ENCODE assay signal across 8 cellular contexts in the genomic region with DNA sequence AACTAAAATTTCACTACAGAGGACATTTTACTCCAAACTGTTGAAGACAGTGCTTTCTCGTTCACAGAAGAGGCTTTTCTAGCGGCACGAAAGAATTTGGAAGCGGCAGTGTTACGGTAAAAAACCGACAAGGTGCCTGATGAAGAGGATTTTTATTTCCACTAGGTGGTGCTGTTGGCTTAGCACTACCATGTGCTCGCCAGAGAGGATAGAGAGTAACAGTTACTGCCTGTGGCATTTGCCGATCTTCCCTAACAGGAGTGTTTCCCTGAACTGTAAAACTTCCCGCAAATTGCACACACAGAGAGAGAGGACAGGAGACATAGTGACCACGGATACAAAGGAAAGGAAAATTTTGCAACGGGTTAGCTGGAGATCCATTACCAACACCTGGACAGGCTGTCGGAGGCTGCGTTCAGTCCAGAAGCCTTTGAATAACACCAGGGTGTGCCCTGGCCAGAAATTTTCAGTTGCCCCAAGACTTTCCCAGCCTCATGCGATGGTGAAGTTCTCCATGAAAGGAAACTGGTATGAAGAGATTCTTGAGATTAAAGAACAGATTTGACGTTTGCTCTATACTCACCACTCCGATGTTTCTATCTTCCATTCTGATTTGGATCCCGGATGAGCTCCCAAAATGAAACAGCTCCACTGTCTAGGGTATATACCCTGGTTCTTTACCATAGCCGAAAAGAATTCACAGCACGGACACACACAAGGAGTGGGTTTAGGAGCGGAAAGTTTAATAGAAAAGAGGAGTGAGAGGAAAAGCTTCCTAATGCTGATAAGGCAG. TPM values are rescaled to one million over a fixed set of nuclear protein-coding genes. Genes with fewer than 3 reads are reported as not detected.
A peak's percentile ranks its signal among the peaks of the same experiment; 100 is the strongest.
DNase-seq lines count a peak whose midpoint lies in the region; ATAC-seq, FAIRE-seq and TF ChIP-seq lines count a peak whose summit lies in the region.
"Had no signal": no experiment of that assay in that cellular context is flagged by ENCODE, and none has a peak within 500 bp of the region (broad histone marks: within the 10 kb centered on the region; RNA-seq: fewer than 3 reads in every experiment).

No MANE protein-coding gene starts in this region.

- H3K4me3 ChIP-seq in esophagus muscularis mucosa (no peak overlapping the region), small intestine (ENCODE audit: low read depth in 1 of 2, low read length in 2 of 2) (no peak overlapping the region)
- H3K4me3 ChIP-seq: skin epidermis had no signal

- peak; percentile 50 for DNase-seq in EH (ENCODE audit: low read depth)
- peak; percentile 37 for DNase-seq in HuH-7 (ENCODE audit: low spot score)
- peak; percentile 71 for DNase-seq in RKO (ENCODE audit: low spot score)
- no peak for DNase-seq in esophagus muscularis mucosa (ENCODE audit: extremely low spot score)
- DNase-seq in small intestine: peak; percentile 20
- no peak for DNase-seq in NCI-H1436 treated with DMSO at 0.1 percent for 48 hours (lab: John Stamatoyannopoulos, UW)

- TF ChIP-seq POLR2A in esophagus muscularis mucosa (IDR thresholded peaks at IDR 0.05; ENCODE audit: low read depth): no peak

- no peak for FAIRE-seq in small intestine (lab: Jason Lieb, UNC)

- no peak overlapping the region for H3K27ac ChIP-seq in esophagus muscularis mucosa (replicated peaks in 1 of 4)
- no peak overlapping the region for H3K27ac ChIP-seq in small intestine (ENCODE audit: low read depth in 1 of 2, low read length in 1 of 2)
- H3K27ac ChIP-seq: skin epidermis had no signal

- intact Hi-C loops in esophagus muscularis mucosa (cut with DNase I): no loop called here

- H3K27me3 ChIP-seq in esophagus muscularis mucosa (peaks cover 0 to 16% (median 0%) of the 10 kb centered on the region in 4 donors), small intestine (ENCODE audit: control insufficient read depth in 2 of 2, insufficient read depth in 2 of 2, low read length in 2 of 2) (peaks cover 0 to 4% of the 10 kb centered on the region in 2 donors)

- no peak for TF ChIP-seq EP300 in esophagus muscularis mucosa (IDR thresholded peaks at IDR 0.05)

- 93% methylated on average over 20 of the region's 20 CpGs for WGBS in esophagus muscularis mucosa
- 74 to 90% (median 86%) methylated on average over 20 of the region's 20 CpGs for WGBS in small intestine, 3 donors

- ATAC-seq in GM18519 (IDR thresholded peaks at IDR 0.05; ENCODE audit: low FRiP score, unreplicated experiment): no peak

- no peaks in the 10 kb centered on the region for H3K4me1 ChIP-seq in esophagus muscularis mucosa
- H3K4me1 ChIP-seq in small intestine (ENCODE audit: control insufficient read depth in 2 of 2, insufficient read depth in 1 of 2, low read depth in 1 of 2, low read length in 1 of 2): no peaks in the 10 kb centered on the region

- no peaks in the 10 kb centered on the region for H3K36me3 ChIP-seq in esophagus muscularis mucosa
- no peaks in the 10 kb centered on the region for H3K36me3 ChIP-seq in small intestine (ENCODE audit: control insufficient read depth in 2 of 2, insufficient read depth in 2 of 2, low read length in 2 of 2)

- H3K9me3 ChIP-seq in esophagus muscularis mucosa (peaks cover 0 to 4% (median 0%) of the 10 kb centered on the region in 4 donors), small intestine (ENCODE audit: control insufficient read depth, low read depth) (no peaks in the 10 kb centered on the region)

- peak in 2 of 3 experiments; percentile 19 to 34 for TF ChIP-seq CTCF in esophagus muscularis mucosa (IDR thresholded peaks at IDR 0.05)

RNA-seq across cellular contexts. Expression of gene HLA-DPB1, which starts 48.1 kb away (rescaled TPM):
- 10 to 100 TPM; 38.6 to 95.8 (median 61.7) TPM for total RNA-seq in esophagus muscularis mucosa
- polyA plus RNA-seq in small intestine: 100 to 1,000 TPM in 1 of 3 donors, 10 to 100 TPM in 2; 14.3 to 150 (median 66.8) TPM

RNA-seq across cellular contexts. Expression of gene HLA-DPA1, which starts 50.5 kb away (rescaled TPM):
- 10 to 100 TPM; 28.5 to 91.3 (median 65.9) TPM for total RNA-seq in esophagus muscularis mucosa
- 10 to 100 TPM in 2 of 3 donors, 1 to 10 TPM in 1; 9.4 to 86.7 (median 32.1) TPM for polyA plus RNA-seq in small intestine

Comparison
In these comparisons a context has a peak if more than half of its experiments do, and no peak if none do; other contexts are left out.
1. DNase-seq: peak in EH (single experiment), HuH-7 (single experiment), RKO (single experiment) and small intestine (single experiment); none in esophagus muscularis mucosa (single experiment) and NCI-H1436 treated with DMSO at 0.1 percent for 48 hours (single experiment).